9 cellular contexts compared by ENCODE assay signal in genomic region chr15:34721802-34722795, GRCh38. TPM values are rescaled to one million over a fixed set of nuclear protein-coding genes. Genes with fewer than 3 reads are reported as not detected.
A peak's percentile ranks its signal among the peaks of the same experiment; 100 is the strongest.
DNase-seq lines count a peak whose midpoint lies in the region; ATAC-seq and TF ChIP-seq lines count a peak whose summit lies in the region.
"Had no signal": no experiment of that assay in that cellular context is flagged by ENCODE, and none has a peak within 500 bp of the region (broad histone marks: within the 10 kb centered on the region; RNA-seq: fewer than 3 reads in every experiment).

No MANE protein-coding gene starts in this region.

- H3K4me3 ChIP-seq in hepatocyte: no peak overlapping the region
- peak overlapping the region in 3 of 4 donors; percentile 19 to 35 (median 19) for H3K4me3 ChIP-seq in gastrocnemius medialis

- H3K9me3 ChIP-seq in hepatocyte (ENCODE audit: low read depth) (no peaks in the 10 kb centered on the region), gastrocnemius medialis (no peaks in the 10 kb centered on the region)

- H3K79me2 ChIP-seq in hepatocyte: no peaks in the 10 kb centered on the region

- intact Hi-C loops in gastrocnemius medialis (cut with DNase I; ENCODE audit: low total_unique reads): loop anchor here (1.0 kb wide), 1 partner anchor 266 kb away; the partner anchor contains the start of gene ZNF770

- peak overlapping the region; percentile 72 for H3K4me2 ChIP-seq in hepatocyte

- in situ Hi-C loops in gastrocnemius medialis (cut with MboI; ENCODE audit: low sequenced_read_pairs in 4 of 4): no loop called here

- H3K27me3 ChIP-seq in hepatocyte: peaks cover 18% of the 10 kb centered on the region
- H3K27me3 ChIP-seq in gastrocnemius medialis: no peaks in the 10 kb centered on the region

- no peaks in the 10 kb centered on the region for H4K20me1 ChIP-seq in hepatocyte (ENCODE audit: insufficient read depth, poor library complexity, severe bottlenecking)

- H3K9me2 ChIP-seq in hepatocyte (replicated peaks; ENCODE audit: insufficient read depth): no peaks in the 10 kb centered on the region

- H3K36me3 ChIP-seq in hepatocyte (replicated peaks; ENCODE audit: insufficient read depth, low read depth) (no peaks in the 10 kb centered on the region), gastrocnemius medialis (no peaks in the 10 kb centered on the region)

- TF ChIP-seq CTCF in hepatocyte (IDR thresholded peaks at IDR 0.05; ENCODE audit: poor library complexity) (no peak), gastrocnemius medialis (IDR thresholded peaks at IDR 0.05 in 4 of 5, conservative IDR thresholded peaks at IDR 0.05 in 1 of 5) (no peak)

- ATAC-seq in gastrocnemius medialis (peak; percentile 45 to 46), HG03439 (IDR thresholded peaks at IDR 0.05; ENCODE audit: unreplicated experiment) (no peak), HG02938 (IDR thresholded peaks at IDR 0.05; ENCODE audit: unreplicated experiment) (no peak), GM19351 (IDR thresholded peaks at IDR 0.05; ENCODE audit: unreplicated experiment) (no peak)

- DNase-seq in 8988T (peak; percentile 17), HuH-7 (ENCODE audit: low spot score) (peak; percentile 12), amygdala (lab: John Stamatoyannopoulos, UW) (peak in 46 of 56 donors; percentile 10 to 82 (median 40)), hepatocyte (ENCODE audit: low spot score) (peak; percentile 52), gastrocnemius medialis (peak; percentile 30 to 64)
- DNase-seq: CD4-positive, CD25-positive, alpha-beta regulatory T cell had no signal

- H3K4me1 ChIP-seq in hepatocyte (ENCODE audit: insufficient read depth): peaks cover 14% of the 10 kb centered on the region
- H3K4me1 ChIP-seq in gastrocnemius medialis: peaks cover 50 to 59% of the 10 kb centered on the region in 2 donors

- WGBS in hepatocyte (ENCODE audit: low lambda C conversion rate, missing lambda C conversion rate): 5% methylated on average over 30 of the region's 34 CpGs

- H3K27ac ChIP-seq in hepatocyte (peak overlapping the region; percentile 56), gastrocnemius medialis (peak overlapping the region; percentile 35 to 61 (median 40))

- H2AFZ ChIP-seq in hepatocyte: peak overlapping the region; percentile 60

- TF ChIP-seq POLR2A in gastrocnemius medialis (IDR thresholded peaks at IDR 0.05): peak; percentile 26 to 32

RNA-seq across cellular contexts. Expression of gene GJD2, which starts 32.7 kb away (rescaled TPM):
- total RNA-seq in hepatocyte: 0.07 TPM in 1 of 2 replicates, not detected in the other
- not detected in 2 replicates for polyA plus RNA-seq in hepatocyte
- not detected for total RNA-seq in gastrocnemius medialis
- total RNA-seq: CD4-positive, CD25-positive, alpha-beta regulatory T cell had no signal
- polyA plus RNA-seq: CD4-positive, CD25-positive, alpha-beta regulatory T cell had no signal

Comparison
In these comparisons a context has a peak if more than half of its experiments do, and no peak if none do; other contexts are left out.
1. ATAC-seq: peak in gastrocnemius medialis (2 of 2); none in HG03439 (single experiment), HG02938 (single experiment) and GM19351 (single experiment).
2. Peak in every context shown above with its lines, with median percentiles within 50 percentile points of each other: DNase-seq.